ENCODE assay signal across 11 cellular contexts in the genomic region with DNA sequence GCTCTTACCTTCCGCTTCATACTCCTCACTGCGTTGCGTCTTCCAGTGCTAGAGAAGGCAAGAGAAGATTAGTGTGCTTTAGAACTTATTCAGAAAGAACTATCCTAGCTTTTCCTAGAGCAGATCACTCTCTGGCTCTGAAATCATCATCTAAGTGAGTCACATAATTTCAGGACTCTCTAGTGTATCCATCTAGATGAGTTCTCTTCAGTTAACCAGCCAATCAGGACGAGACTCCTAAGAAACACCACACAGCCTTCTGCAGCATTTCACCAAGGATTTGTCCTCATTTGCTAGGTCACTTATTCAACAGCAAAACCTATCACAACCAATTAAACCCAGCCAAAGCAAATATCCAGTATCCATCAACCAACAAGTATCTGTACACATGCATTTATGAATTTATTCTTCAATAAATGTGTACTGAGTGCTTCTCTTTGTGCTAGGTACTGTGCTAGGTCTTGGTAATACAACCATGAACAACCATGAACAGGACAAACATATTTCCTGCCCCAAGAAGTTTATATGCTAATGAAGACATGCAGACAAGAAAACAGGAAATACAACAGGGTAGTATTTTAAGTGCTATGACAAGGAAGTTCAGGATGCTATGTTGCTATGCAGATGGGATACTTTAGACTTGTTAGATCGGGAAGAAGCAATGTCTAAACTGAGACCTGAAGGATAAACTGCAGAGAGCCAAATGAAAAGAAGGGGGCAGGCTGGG. TPM values are rescaled to one million over a fixed set of nuclear protein-coding genes. Genes with fewer than 3 reads are reported as not detected.
DNase-seq lines count a peak whose midpoint lies in the region; ATAC-seq and FAIRE-seq lines count a peak whose summit lies in the region.
"Had no signal": no experiment of that assay in that cellular context is flagged by ENCODE, and none has a peak within 500 bp of the region (broad histone marks: within the 10 kb centered on the region; RNA-seq: fewer than 3 reads in every experiment).

No MANE protein-coding gene starts in this region.

- H3K4me3 Mint-ChIP-seq in stimulated activated naive CD8-positive, alpha-beta T cell treated with anti-CD3 and anti-CD28 coated beads, Interleukin-15, Interleukin-2, amounts not matched to agents 100 ng/mL and 50 ng/mL, for 24 hours = no peak overlapping the region
- no peak overlapping the region for H3K4me3 Mint-ChIP-seq in stimulated activated naive CD8-positive, alpha-beta T cell treated with anti-CD3 and anti-CD28 coated beads, Interleukin-15, amount 100 ng/mL, for 72 hours
- peak overlapping the region; percentile 55 for H3K4me3 Mint-ChIP-seq in T-helper 17 cell

- peak; percentile 52 for FAIRE-seq in urothelium cell line (lab: Jason Lieb, UNC)

- no peaks in the 10 kb centered on the region for H3K27me3 Mint-ChIP-seq in stimulated activated naive CD8-positive, alpha-beta T cell treated with anti-CD3 and anti-CD28 coated beads, Interleukin-15, Interleukin-2, amounts not matched to agents 100 ng/mL and 50 ng/mL, for 24 hours
- H3K27me3 Mint-ChIP-seq in stimulated activated naive CD8-positive, alpha-beta T cell treated with anti-CD3 and anti-CD28 coated beads, Interleukin-15, amount 100 ng/mL, for 72 hours = no peaks in the 10 kb centered on the region
- H3K27me3 Mint-ChIP-seq in T-helper 17 cell = no peaks in the 10 kb centered on the region

- no peaks in the 10 kb centered on the region for H3K9me3 Mint-ChIP-seq in stimulated activated naive CD8-positive, alpha-beta T cell treated with anti-CD3 and anti-CD28 coated beads, Interleukin-15, Interleukin-2, amounts not matched to agents 100 ng/mL and 50 ng/mL, for 24 hours
- H3K9me3 Mint-ChIP-seq in stimulated activated naive CD8-positive, alpha-beta T cell treated with anti-CD3 and anti-CD28 coated beads, Interleukin-15, amount 100 ng/mL, for 72 hours = no peaks in the 10 kb centered on the region

- ATAC-seq in stimulated activated naive CD8-positive, alpha-beta T cell treated with anti-CD3 and anti-CD28 coated beads, Interleukin-15, amount 100 ng/mL, for 72 hours = no peak
- ATAC-seq in T-helper 17 cell = no peak

- no peak for DNase-seq in stimulated activated naive CD8-positive, alpha-beta T cell treated with anti-CD3 and anti-CD28 coated beads, Interleukin-15, amount 100 ng/mL, for 72 hours
- no peak for DNase-seq in T-helper 17 cell
- DNase-seq in germinal center (ENCODE audit: low spot score) = peak; percentile 21
- DNase-seq in urothelium cell line (ENCODE audit: low spot score) = no peak
- no peak for DNase-seq in ureter (ENCODE audit: low spot score)
- DNase-seq in SKM-1 treated with dmso at 0.1 percent for 144 hours (lab: John Stamatoyannopoulos, UW; ENCODE audit: unreplicated experiment) = no peak
- no peak for DNase-seq in HCEC 1CT
- DNase-seq: activated CD8-positive, alpha-beta memory T cell treated with anti-CD3 and anti-CD28 coated beads, Interleukin-2, amount 50 U/mL, for 4 hours; NCI-H1417; NCI-H748 treated with DMSO at 0.1 percent for 48 hours had no signal

- peak overlapping the region; percentile 10 for H3K27ac Mint-ChIP-seq in stimulated activated naive CD8-positive, alpha-beta T cell treated with anti-CD3 and anti-CD28 coated beads, Interleukin-15, Interleukin-2, amounts not matched to agents 100 ng/mL and 50 ng/mL, for 24 hours
- peak overlapping the region in 1 of 2 donors; percentile 49 for H3K27ac Mint-ChIP-seq in stimulated activated naive CD8-positive, alpha-beta T cell treated with anti-CD3 and anti-CD28 coated beads, Interleukin-15, amount 100 ng/mL, for 72 hours
- peak overlapping the region; percentile 91 for H3K27ac Mint-ChIP-seq in T-helper 17 cell

- peaks cover 40% of the 10 kb centered on the region for H3K4me1 Mint-ChIP-seq in stimulated activated naive CD8-positive, alpha-beta T cell treated with anti-CD3 and anti-CD28 coated beads, Interleukin-15, Interleukin-2, amounts not matched to agents 100 ng/mL and 50 ng/mL, for 24 hours (ENCODE audit: low read depth)
- peaks cover 55% of the 10 kb centered on the region for H3K4me1 Mint-ChIP-seq in stimulated activated naive CD8-positive, alpha-beta T cell treated with anti-CD3 and anti-CD28 coated beads, Interleukin-15, amount 100 ng/mL, for 72 hours
- peaks cover 21% of the 10 kb centered on the region for H3K4me1 Mint-ChIP-seq in T-helper 17 cell

- no peaks in the 10 kb centered on the region for H3K9me3 ChIP-seq in T-helper 17 cell (ENCODE audit: control insufficient read depth, low read length, poor library complexity, severe bottlenecking)

- H3K36me3 Mint-ChIP-seq in stimulated activated naive CD8-positive, alpha-beta T cell treated with anti-CD3 and anti-CD28 coated beads, Interleukin-15, Interleukin-2, amounts not matched to agents 100 ng/mL and 50 ng/mL, for 24 hours (ENCODE audit: low read depth) = peaks cover 31% of the 10 kb centered on the region
- peaks cover 8% of the 10 kb centered on the region for H3K36me3 Mint-ChIP-seq in T-helper 17 cell (ENCODE audit: low read depth)

RNA-seq across cellular contexts. Expression of gene NIN, which starts 52.0 kb away (rescaled TPM):
- total RNA-seq in T-helper 17 cell (10 to 100 TPM; 62.2 to 71.6 TPM), ureter (39.5 TPM)
